17 cellular contexts compared by ENCODE assay signal in the genomic region with DNA sequence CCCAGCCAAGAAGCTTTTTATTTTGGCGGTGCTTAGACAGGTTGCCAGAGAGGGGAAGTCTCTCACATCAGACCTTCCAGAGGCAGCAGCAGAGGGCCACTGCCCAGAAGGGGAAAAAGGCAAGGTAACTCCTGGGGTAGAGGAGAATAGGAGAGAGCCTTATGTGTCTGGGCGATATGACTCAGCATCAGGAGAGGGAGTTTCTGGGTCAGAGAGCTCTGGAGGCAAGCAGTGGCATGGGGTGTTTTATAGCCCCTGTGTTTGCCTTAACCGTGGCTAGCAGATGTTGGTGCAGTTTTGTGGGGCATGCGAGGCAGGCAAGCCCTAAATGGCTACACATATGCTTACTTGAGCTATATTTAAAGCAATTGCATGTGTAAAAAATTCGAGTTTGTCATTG.
"Had no signal": no experiment of that assay in that cellular context is flagged by ENCODE, and none has a peak within 500 bp of the region (broad histone marks: within the 10 kb centered on the region; RNA-seq: fewer than 3 reads in every experiment).

No MANE protein-coding gene starts in this region.

- H3K27ac ChIP-seq: coronary artery, esophagus muscularis mucosa, left lung, skin epidermis, tibial artery, uterus had no signal

- H3K27me3 ChIP-seq: esophagus muscularis mucosa, left lung, tibial artery, uterus had no signal

- H3K9me3 ChIP-seq: esophagus muscularis mucosa, left lung, tibial artery, uterus had no signal

- H3K4me3 ChIP-seq: coronary artery, esophagus muscularis mucosa, left lung, skin epidermis, tibial artery, uterus had no signal

- H3K4me1 ChIP-seq: esophagus muscularis mucosa, left lung, tibial artery, uterus had no signal

- DNase-seq: activated B cell treated with CpG ODN at 0.5 μM for 24 hours; activated CD4-positive, alpha-beta T cell treated with anti-CD3 and anti-CD28 coated beads for 48 hours; activated CD8-positive, alpha-beta memory T cell treated with anti-CD3 and anti-CD28 coated beads, Interleukin-2, amount 50 U/mL, for 4 hours; activated CD8-positive, alpha-beta T cell treated with anti-CD3 and anti-CD28 coated beads, Interleukin-2, amount 10 ng/mL, durations not matched to agents 7 days and 5 days; activated effector memory CD4-positive, alpha-beta T cell treated with anti-CD3 and anti-CD28 coated beads, Interleukin-2, amount 50 U/mL, for 16 hours; activated T-cell treated with anti-CD3 and anti-CD28 coated beads, Interleukin-2, amount 50 U/mL, for 48 hours; central memory CD4-positive, alpha-beta T cell; left lung; mesenchymal stem cell; stimulated activated CD4-positive, alpha-beta T cell treated with anti-CD3 and anti-CD28 coated beads, Interleukin-15, amount 100 ng/mL, for 24 hours; stimulated activated CD4-positive, alpha-beta T cell treated with anti-CD3 and anti-CD28 coated beads, Interleukin-4, amount 100 ng/mL, for 24 hours; stimulated activated naive CD4-positive, alpha-beta T cell; tibial artery; uterus had no signal

- H3K36me3 ChIP-seq: esophagus muscularis mucosa, left lung, tibial artery, uterus had no signal
